In genomic region chr15:71242292-71242691, GRCh38 we compare ENCODE assay signal across 16 cellular contexts.
A peak's percentile ranks its signal among the peaks of the same experiment; 100 is the strongest.
DNase-seq lines count a peak whose midpoint lies in the region; ATAC-seq and TF ChIP-seq lines count a peak whose summit lies in the region.
"Had no signal": no experiment of that assay in that cellular context is flagged by ENCODE, and none has a peak within 500 bp of the region (broad histone marks: within the 10 kb centered on the region; RNA-seq: fewer than 3 reads in every experiment).

No MANE protein-coding gene starts in this region.

- DNase-seq in IMR-90 (no peak), Panc1 (ENCODE audit: low read depth, low spot score) (no peak), fibroblast of villous mesenchyme (ENCODE audit: low read depth) (peak; percentile 81), type B pancreatic cell (ENCODE audit: extremely low spot score, unreplicated experiment) (no peak), D341Med (ENCODE audit: low spot score) (no peak), LoVo (ENCODE audit: low spot score) (no peak)
- DNase-seq: C1 segment of cervical spinal cord; Calu3; CD4-positive, alpha-beta T cell; DMS79; GOT3; KBM-7 had no signal

- H4K5ac ChIP-seq in IMR-90 (ENCODE audit: low read depth, low read length) = peak overlapping the region; percentile 25; the same call in 1 of the 2 replicates

- POLR2A ChIA-PET in IMR-90 (lab: Charles Lee; ENCODE audit: unreplicated experiment) = no interaction called here
- POLR2A ChIA-PET in Panc1 (lab: Charles Lee) = interaction anchor here (0.6 kb wide), 1 partner anchor 17 kb away, joined by 20 read pairs; no protein-coding TSS in a partner anchor

- peak overlapping the region; percentile 13 for H3K27ac Mint-ChIP-seq in type B pancreatic cell
- H3K27ac Mint-ChIP-seq: B cell; CD4-positive, alpha-beta T cell had no signal

- H2BK15ac ChIP-seq in IMR-90 (ENCODE audit: low read depth, low read length) = no peak overlapping the region

- H3K18ac ChIP-seq in IMR-90 (ENCODE audit: low read depth, low read length) = no peak overlapping the region

- dilution Hi-C loops in IMR-90 (cut with HindIII; ENCODE audit: low sequenced_read_pairs, unreplicated experiment) = no loop called here

- H3K9me3 ChIP-seq in IMR-90 (ENCODE audit: control insufficient read depth, insufficient read depth, low read length) (no peaks in the 10 kb centered on the region), Panc1 (ENCODE audit: control insufficient read depth, insufficient read depth, low read depth, low read length) (no peaks in the 10 kb centered on the region)
- H3K9me3 ChIP-seq: HAP-1 had no signal

- H3K36me3 Mint-ChIP-seq in type B pancreatic cell = peaks cover 8% of the 10 kb centered on the region

- H3K79me1 ChIP-seq in IMR-90 (ENCODE audit: low read depth in 1 of 2, low read length in 2 of 2) = peaks cover 7 to 9% of the 10 kb centered on the region in 2 experiments; a peak in 3 of 4 replicates

- H4K8ac ChIP-seq in IMR-90 (ENCODE audit: low read depth in 2 of 2, low read length in 2 of 2) = peak overlapping the region in 1 of 2 experiments; percentile 38; a peak in 1 of 4 replicates

- H4K91ac ChIP-seq in IMR-90 (ENCODE audit: insufficient read depth, low read depth, low read length) = peak overlapping the region; percentile 78

- H4K20me1 ChIP-seq in IMR-90 (ENCODE audit: insufficient read depth, low read length) = no peaks in the 10 kb centered on the region

- H3K4ac ChIP-seq in IMR-90 (ENCODE audit: low read depth, low read length) = peak overlapping the region; percentile 31; the same call in 1 of the 2 replicates

- H3K4me3 Mint-ChIP-seq in type B pancreatic cell = no peak overlapping the region
- H3K4me3 Mint-ChIP-seq: B cell; CD4-positive, alpha-beta T cell had no signal

- no peak overlapping the region for H2AK9ac ChIP-seq in IMR-90 (replicated peaks; ENCODE audit: low read depth, low read length, poor library complexity)

- no peak overlapping the region for H3K4me3 ChIP-seq in IMR-90 (ENCODE audit: insufficient read depth, low read depth, low read length)
- H3K4me3 ChIP-seq in Panc1 (ENCODE audit: low read depth in 2 of 2, low read length in 2 of 2) = no peak overlapping the region
- H3K4me3 ChIP-seq in fibroblast of villous mesenchyme (ENCODE audit: low read depth, low read length) = no peak overlapping the region
- H3K4me3 ChIP-seq: GM12878, HAP-1 had no signal

- H3K23ac ChIP-seq in IMR-90 (ENCODE audit: low read depth, low read length) = no peak overlapping the region

- peaks cover 19% of the 10 kb centered on the region for H3K4me1 Mint-ChIP-seq in type B pancreatic cell (ENCODE audit: unreplicated experiment)
- H3K4me1 Mint-ChIP-seq: B cell had no signal

- BruUV-seq in IMR-90 (replicated peaks; lab: Mats Ljungman, UMichigan) (no TSS peak), Panc1 (replicated peaks; lab: Mats Ljungman, UMichigan) (no TSS peak)

- WGBS in IMR-90 (ENCODE audit: extremely low coverage in 2 of 2, insufficient read length in 1 of 2), 2 experiments = 100% methylated on average over 3 of the region's 6 CpGs; no CpG with 5 or more reads in 1 of the 2 experiments

- peak overlapping the region; percentile 68; the same call in 1 of the 2 replicates for H2BK120ac ChIP-seq in IMR-90 (ENCODE audit: low read depth, low read length)

- H3K4me2 ChIP-seq in IMR-90 (ENCODE audit: low read depth, low read length) = no peak overlapping the region

- H3K4me1 ChIP-seq in IMR-90 (ENCODE audit: control insufficient read depth, insufficient read depth, low read length) (peaks cover 13% of the 10 kb centered on the region), Panc1 (ENCODE audit: control insufficient read depth, insufficient read depth, low read length) (no peaks in the 10 kb centered on the region; the same call in 1 of the 2 replicates)

- H2AK5ac ChIP-seq in IMR-90 (ENCODE audit: low read depth, low read length) = peak overlapping the region; percentile 36; the same call in 1 of the 2 replicates

- H3K27ac ChIP-seq in IMR-90 (ENCODE audit: insufficient read depth, low read length) (no peak overlapping the region), Panc1 (ENCODE audit: low read length) (peak overlapping the region; percentile 27; the same call in 1 of the 2 replicates)

- H3K9me3 Mint-ChIP-seq in type B pancreatic cell = no peaks in the 10 kb centered on the region
- H3K9me3 Mint-ChIP-seq: CD4-positive, alpha-beta T cell had no signal

- H3K9ac ChIP-seq in IMR-90 (ENCODE audit: low read depth, low read length) = no peak overlapping the region

- H2AFZ ChIP-seq in IMR-90 (replicated peaks; ENCODE audit: low read length, poor library complexity) = no peak overlapping the region

- intact Hi-C loops in IMR-90 (cut with micrococcal nuclease) = no loop called here
- intact Hi-C loops in Panc1 (cut with micrococcal nuclease; ENCODE audit: unreplicated experiment) = no loop called here

- no peak for ATAC-seq in IMR-90 (ENCODE audit: low read depth)
- ATAC-seq in Panc1 = no peak
- ATAC-seq in HG02588 (IDR thresholded peaks at IDR 0.05; ENCODE audit: unreplicated experiment) = no peak
- ATAC-seq: GM12878 had no signal

- no peaks in the 10 kb centered on the region for H3K27me3 Mint-ChIP-seq in type B pancreatic cell

- peaks cover 5% of the 10 kb centered on the region for H3K9me1 ChIP-seq in IMR-90 (ENCODE audit: insufficient read depth, low read length)

- H3K36me3 ChIP-seq in IMR-90 (ENCODE audit: control insufficient read depth, insufficient read depth, low read length) (peaks cover 18% of the 10 kb centered on the region), Panc1 (ENCODE audit: control insufficient read depth, insufficient read depth, low read length) (no peaks in the 10 kb centered on the region)
- H3K36me3 ChIP-seq: HAP-1 had no signal

- CTCF ChIA-PET in IMR-90 (lab: Yijun Ruan, JAX) = no interaction called here
- CTCF ChIA-PET in Panc1 (lab: Charles Lee) = no interaction called here

- no peak for TF ChIP-seq RAD21 in IMR-90 (IDR thresholded peaks at IDR 0.05; ENCODE audit: low read length)

- H3K14ac ChIP-seq in IMR-90 (replicated peaks; ENCODE audit: low read depth, low read length) = peak overlapping the region; percentile 60

- H3K56ac ChIP-seq in IMR-90 (ENCODE audit: extremely low read depth, insufficient read depth, low read length) = no peak overlapping the region

- peak overlapping the region; percentile 29 for H2BK5ac ChIP-seq in IMR-90 (ENCODE audit: low read depth, low read length, poor library complexity, severe bottlenecking)

- TF ChIP-seq CTCF in IMR-90 (conservative IDR thresholded peaks at IDR 0.05; ENCODE audit: low read depth, low read length) = no peak
- TF ChIP-seq CTCF in Panc1 (IDR thresholded peaks at IDR 0.05) = no peak
- TF ChIP-seq CTCF in fibroblast of villous mesenchyme (IDR thresholded peaks at IDR 0.05; ENCODE audit: insufficient read depth, low read depth, low read length) = no peak
- no peak for TF ChIP-seq CTCF in type B pancreatic cell (conservative IDR thresholded peaks at IDR 0.05)

- in situ Hi-C loops in IMR-90 (cut with MboI; ENCODE audit: low sequenced_read_pairs) = no loop called here
- in situ Hi-C loops in Panc1 (cut with HindIII; ENCODE audit: low pct_unique_long_range_greater_than_20kb, low sequenced_read_pairs) = no loop called here

- H3K27me3 ChIP-seq in IMR-90 (ENCODE audit: control insufficient read depth, insufficient read depth, low read length) = no peaks in the 10 kb centered on the region
- no peaks in the 10 kb centered on the region for H3K27me3 ChIP-seq in Panc1 (ENCODE audit: control insufficient read depth, insufficient read depth, low read length)

- TF ChIP-seq POLR2A in IMR-90 (IDR thresholded peaks at IDR 0.05; ENCODE audit: low read depth, low read length) = no peak

- peak overlapping the region; percentile 76 for H2BK20ac ChIP-seq in IMR-90 (ENCODE audit: low read depth, low read length)

TF ChIP-seq in IMR-90, 13 proteins besides CTCF, POLR2A, EP300 and RAD21:
- TF ChIP-seq MAZ (IDR thresholded peaks at IDR 0.05; ENCODE audit: borderline replicate concordance, low read depth, low read length) (no peak), CEBPB (IDR thresholded peaks at IDR 0.05; ENCODE audit: low read depth, low read length) (peak; percentile 16; the same call in 1 of the 2 replicates), RFX5 (IDR thresholded peaks at IDR 0.05; ENCODE audit: low read depth, low read length) (no peak), RCOR1 (IDR thresholded peaks at IDR 0.05; ENCODE audit: insufficient replicate concordance, low read length) (no peak)
TF ChIP-seq in IMR-90: peak in this region for 1.
